Comparison of ENCODE assay signal across 3 cellular contexts in genomic region chr1:177771688-177772087, GRCh38.
"Had no signal": no experiment of that assay in that cellular context is flagged by ENCODE, and none has a peak within 500 bp of the region (broad histone marks: within the 10 kb centered on the region; RNA-seq: fewer than 3 reads in every experiment).

No MANE protein-coding gene starts in this region.

- ATAC-seq: GM12878 had no signal

- H3K4me3 ChIP-seq: GM12878 had no signal

- DNase-seq: GDM1, GF-D8 had no signal
